10 cellular contexts compared by ENCODE assay signal in the genomic region with DNA sequence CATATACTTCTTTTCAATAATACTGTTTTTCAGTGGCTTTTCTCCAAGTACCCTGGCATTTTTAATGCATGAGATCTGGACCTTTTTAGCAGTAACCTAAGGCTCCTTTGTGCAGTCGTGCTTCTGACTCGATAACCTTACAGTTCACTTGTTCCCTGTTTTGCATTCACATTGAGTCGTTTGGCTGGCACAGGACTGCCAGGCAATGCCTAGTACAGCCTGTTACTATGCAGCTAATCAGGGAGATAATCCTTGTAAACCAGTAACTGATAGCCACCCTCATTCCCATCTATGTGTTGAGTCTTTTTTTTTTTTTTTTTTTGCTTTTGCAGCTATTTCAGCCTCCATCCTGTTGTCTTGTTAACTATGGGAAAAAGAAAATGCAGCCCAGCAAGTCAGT. TPM values are rescaled to one million over a fixed set of nuclear protein-coding genes. Genes with fewer than 3 reads are reported as not detected.
DNase-seq lines count a peak whose midpoint lies in the region; ATAC-seq and TF ChIP-seq lines count a peak whose summit lies in the region.
"Had no signal": no experiment of that assay in that cellular context is flagged by ENCODE, and none has a peak within 500 bp of the region (broad histone marks: within the 10 kb centered on the region; RNA-seq: fewer than 3 reads in every experiment).

No MANE protein-coding gene starts in this region.

- no peaks in the 10 kb centered on the region for H3K27me3 Mint-ChIP-seq in nephron progenitor cell (ENCODE audit: low read depth, poor library complexity)

- H3K36me3 Mint-ChIP-seq in nephron progenitor cell (ENCODE audit: low read depth): peaks cover 43% of the 10 kb centered on the region

- no peaks in the 10 kb centered on the region for H3K9me3 Mint-ChIP-seq in nephron progenitor cell

- peaks cover 31 to 32% of the 10 kb centered on the region in 2 donors for H3K36me3 ChIP-seq in duodenal mucosa (ENCODE audit: control insufficient read depth in 1 of 2, insufficient read depth in 2 of 2, low read length in 2 of 2)

- peaks cover under 1% of the 10 kb centered on the region for H3K27me3 ChIP-seq in AG04450 (ENCODE audit: control insufficient read depth, insufficient read depth, low read length)
- H3K27me3 ChIP-seq in duodenal mucosa (ENCODE audit: control insufficient read depth in 1 of 2, insufficient read depth in 2 of 2, low read length in 2 of 2): no peaks in the 10 kb centered on the region

- TF ChIP-seq CTCF in AG04450 (IDR thresholded peaks at IDR 0.05; ENCODE audit: low read depth, low read length) (no peak), nephron progenitor cell (IDR thresholded peaks at IDR 0.05) (no peak)

- peaks cover 65% of the 10 kb centered on the region for H3K4me1 Mint-ChIP-seq in nephron progenitor cell

- peak overlapping the region; percentile 48 for H3K4me3 Mint-ChIP-seq in nephron progenitor cell

- H3K9ac ChIP-seq in duodenal mucosa (ENCODE audit: low read depth in 1 of 2, low read length in 2 of 2): peak overlapping the region; percentile 90 to 93

- H3K27ac ChIP-seq in AG04450 (ENCODE audit: low read depth, low read length) (no peak overlapping the region), duodenal mucosa (ENCODE audit: low read depth, low read length) (peak overlapping the region; percentile 91)

- H3K27ac Mint-ChIP-seq in nephron progenitor cell: no peak overlapping the region

- no peaks in the 10 kb centered on the region; the same call in 1 of the 2 replicates for H3K9me3 ChIP-seq in AG04450 (ENCODE audit: control insufficient read depth, insufficient read depth, low read length)
- H3K9me3 ChIP-seq in duodenal mucosa (ENCODE audit: control insufficient read depth in 1 of 2, low read length in 2 of 2): no peaks in the 10 kb centered on the region

- DNase-seq in AG04450 (ENCODE audit: low read depth, low spot score): no peak
- peak; percentile 44 for DNase-seq in M059J (ENCODE audit: low read depth)
- no peak for DNase-seq in nephron progenitor cell
- DNase-seq in OCI-M2 (lab: John Stamatoyannopoulos, UW; ENCODE audit: unreplicated experiment): no peak
- no peak for DNase-seq in NCI-H187 treated with DMSO at 0.1 percent for 48 hours (lab: John Stamatoyannopoulos, UW)
- DNase-seq: activated CD4-positive, alpha-beta T cell treated with anti-CD3 and anti-CD28 coated beads for 4 hours; stimulated activated CD4-positive, alpha-beta T cell treated with anti-CD3 and anti-CD28 coated beads, Interleukin-4, amount 100 ng/mL, for 4 hours had no signal

- POLR2A ChIA-PET in AG04450 (lab: Yijun Ruan, JAX): interaction anchor here (1.1 kb wide), 1 partner anchor 257 kb away, joined by 8 read pairs; the partner anchor contains the start of genes BLZF1 and NME7

- peaks cover 45 to 48% of the 10 kb centered on the region in 2 donors for H3K4me1 ChIP-seq in duodenal mucosa (ENCODE audit: control insufficient read depth in 1 of 2, insufficient read depth in 2 of 2, low read length in 2 of 2)

- no peak for ATAC-seq in HG02973 (IDR thresholded peaks at IDR 0.05; ENCODE audit: unreplicated experiment)
- ATAC-seq in GM19463 (IDR thresholded peaks at IDR 0.05; ENCODE audit: unreplicated experiment): no peak

- CTCF ChIA-PET in AG04450 (lab: Charles Lee): interaction anchor here (1.1 to 2.9 kb wide), 2 partner anchors 239 to 767 kb away, joined by 4 to 14 read pairs; no protein-coding TSS in a partner anchor

- H3K4me3 ChIP-seq in AG04450 (ENCODE audit: low read depth, low read length) (peak overlapping the region; percentile 41), duodenal mucosa (ENCODE audit: low read depth in 1 of 2, low read length in 2 of 2) (peak overlapping the region; percentile 87 to 94)

RNA-seq across cellular contexts. Expression of gene ATP1B1, which starts 3.8 kb away (rescaled TPM):
- 17.6 and 25.0 TPM in 2 replicates for polyA plus RNA-seq in AG04450 (2011; rRNA removed)
- polyA minus RNA-seq in AG04450 (2011; rRNA and poly(A)+ RNA removed): 7.4 and 9.6 TPM in 2 replicates
- total RNA-seq in M059J (2014; rRNA removed; shearing (Covaris generic)): 68.2 and 71.0 TPM in 2 replicates
